In genomic region chr17:48322060-48322459, GRCh38 we compare ENCODE assay signal across 1 cellular context.
TF ChIP-seq lines count a peak whose summit lies in the region.

No MANE protein-coding gene starts in this region.

TF ChIP-seq in IMR-90, 13 proteins besides CTCF, POLR2A, EP300 and RAD21:
- TF ChIP-seq MAFK (IDR thresholded peaks at IDR 0.05; ENCODE audit: low read depth, low read length) (no peak), SMC3 (IDR thresholded peaks at IDR 0.05; ENCODE audit: low read depth, low read length) (0 out of 2 replicates have a peak, but pooled peaks have one; percentile 4), ELK1 (IDR thresholded peaks at IDR 0.05; ENCODE audit: borderline replicate concordance, low read depth, low read length) (no peak), BHLHE40 (IDR thresholded peaks at IDR 0.05; ENCODE audit: low read depth, low read length) (no peak)
